In the genomic region with DNA sequence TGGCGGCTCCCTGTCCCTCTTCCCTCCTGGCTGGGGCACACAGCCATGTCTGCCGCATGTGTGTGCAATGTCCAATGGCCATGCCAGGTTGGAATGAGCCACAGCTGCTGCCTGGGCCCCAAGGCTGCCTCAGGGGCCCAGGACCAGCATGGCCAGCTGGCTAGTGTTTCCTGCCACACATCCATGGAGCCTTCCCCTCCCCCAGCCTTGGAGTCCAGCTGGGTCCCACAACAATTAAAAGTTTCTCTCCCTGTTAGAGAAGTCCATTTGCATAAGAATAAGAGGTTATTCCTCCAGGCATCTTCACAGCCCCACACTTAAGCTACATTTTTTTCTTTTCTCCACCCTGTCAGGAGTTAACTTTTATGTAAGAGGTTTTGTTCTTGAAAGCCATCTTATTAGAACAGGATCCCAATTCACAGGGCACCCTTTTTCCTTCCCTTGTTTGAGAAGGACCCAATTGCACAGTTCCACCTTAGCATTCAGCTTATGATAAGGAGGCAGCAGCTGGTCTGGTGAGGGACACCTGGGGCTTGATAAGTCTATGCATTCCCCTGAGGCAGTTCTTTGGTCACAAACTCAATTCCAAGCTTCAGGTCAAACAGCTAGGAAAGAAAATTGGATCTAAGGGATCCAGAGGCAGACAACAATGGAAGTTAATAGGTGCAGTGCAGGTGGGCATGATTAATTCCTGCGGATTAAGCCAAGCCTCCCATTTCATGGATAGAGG, we compare ENCODE assay signal across 31 cellular contexts.
DNase-seq lines count a peak whose midpoint lies in the region; ATAC-seq, FAIRE-seq and TF ChIP-seq lines count a peak whose summit lies in the region.
"Had no signal": no experiment of that assay in that cellular context is flagged by ENCODE, and none has a peak within 500 bp of the region (broad histone marks: within the 10 kb centered on the region; RNA-seq: fewer than 3 reads in every experiment).

No MANE protein-coding gene starts in this region.

- TF ChIP-seq CTCF in glutamatergic neuron (IDR thresholded peaks at IDR 0.05; ENCODE audit: partially characterized antibody, unreplicated experiment) (no peak), kidney (IDR thresholded peaks at IDR 0.05; ENCODE audit: borderline replicate concordance, extremely low read depth, insufficient read depth) (no peak)

- no peak for FAIRE-seq in kidney (lab: Jason Lieb, UNC)
- FAIRE-seq: A549, astrocyte had no signal

- H3K9ac ChIP-seq in NT2/D1 (ENCODE audit: insufficient read length, low read depth) (no peak overlapping the region), kidney (ENCODE audit: low read length in 2 of 2) (no peak overlapping the region)
- H3K9ac ChIP-seq: GM23248 had no signal

- peak overlapping the region; percentile 8 for H3K27ac Mint-ChIP-seq in glutamatergic neuron (ENCODE audit: unreplicated experiment)
- H3K27ac Mint-ChIP-seq: activated CD8-positive, alpha-beta memory T cell treated with anti-CD3 and anti-CD28 coated beads, Interleukin-2, amount 10 ng/mL, durations not matched to agents 7 days and 5 days; activated naive CD8-positive, alpha-beta T cell treated with anti-CD3 and anti-CD28 coated beads, Interleukin-2, amount 10 ng/mL, durations not matched to agents 7 days and 5 days; CD4-positive, CD25-positive, alpha-beta regulatory T cell; memory B cell had no signal

- no peaks in the 10 kb centered on the region for H3K9me3 Mint-ChIP-seq in glutamatergic neuron (ENCODE audit: unreplicated experiment)
- H3K9me3 Mint-ChIP-seq: activated naive CD8-positive, alpha-beta T cell treated with anti-CD3 and anti-CD28 coated beads, Interleukin-2, amount 10 ng/mL, durations not matched to agents 7 days and 5 days; activated T-cell treated with anti-CD3 and anti-CD28 coated beads, Interleukin-2, amount 50 U/mL, for 4 hours had no signal

- H3K27me3 ChIP-seq in H7 (ENCODE audit: control insufficient read depth, insufficient read depth, low read length) (no peaks in the 10 kb centered on the region), NT2/D1 (ENCODE audit: insufficient read depth, insufficient read length) (no peaks in the 10 kb centered on the region)
- H3K27me3 ChIP-seq: colonic mucosa, thyroid gland had no signal

- H3K27ac ChIP-seq in kidney (ENCODE audit: low read depth in 2 of 2, low read length in 2 of 2) = no peak overlapping the region
- H3K27ac ChIP-seq: A549, colonic mucosa, GM23248, HL-60, SK-N-MC, thyroid gland had no signal

- H3K36me3 Mint-ChIP-seq in glutamatergic neuron (ENCODE audit: unreplicated experiment) = no peaks in the 10 kb centered on the region
- H3K36me3 Mint-ChIP-seq: activated CD8-positive, alpha-beta memory T cell treated with anti-CD3 and anti-CD28 coated beads, Interleukin-2, amount 10 ng/mL, durations not matched to agents 7 days and 5 days; activated naive CD8-positive, alpha-beta T cell treated with anti-CD3 and anti-CD28 coated beads, Interleukin-2, amount 10 ng/mL, durations not matched to agents 7 days and 5 days; CD4-positive, CD25-positive, alpha-beta regulatory T cell; memory B cell had no signal

- peaks cover 13% of the 10 kb centered on the region for H3K4me1 Mint-ChIP-seq in glutamatergic neuron (ENCODE audit: low read depth, unreplicated experiment)
- H3K4me1 Mint-ChIP-seq: activated CD8-positive, alpha-beta memory T cell treated with anti-CD3 and anti-CD28 coated beads, Interleukin-2, amount 10 ng/mL, durations not matched to agents 7 days and 5 days; activated naive CD8-positive, alpha-beta T cell treated with anti-CD3 and anti-CD28 coated beads, Interleukin-2, amount 10 ng/mL, durations not matched to agents 7 days and 5 days; memory B cell had no signal

- intact Hi-C loops in kidney (cut with DNase I) = no loop called here
- intact Hi-C loops in sciatic nerve (cut with DNase I) = no loop called here

- H3K36me3 ChIP-seq in H7 (replicated peaks; ENCODE audit: control insufficient read depth, insufficient read depth, low read length) (peaks cover 4% of the 10 kb centered on the region), NT2/D1 (ENCODE audit: insufficient read depth, insufficient read length, low read length) (no peaks in the 10 kb centered on the region), kidney (ENCODE audit: control insufficient read depth in 1 of 2, insufficient read depth in 2 of 2, low read length in 2 of 2) (no peaks in the 10 kb centered on the region)
- H3K36me3 ChIP-seq: colonic mucosa, thyroid gland had no signal

- no peaks in the 10 kb centered on the region for H3K27me3 Mint-ChIP-seq in glutamatergic neuron (ENCODE audit: unreplicated experiment)
- H3K27me3 Mint-ChIP-seq: activated CD8-positive, alpha-beta memory T cell treated with anti-CD3 and anti-CD28 coated beads, Interleukin-2, amount 10 ng/mL, durations not matched to agents 7 days and 5 days; activated naive CD8-positive, alpha-beta T cell treated with anti-CD3 and anti-CD28 coated beads, Interleukin-2, amount 10 ng/mL, durations not matched to agents 7 days and 5 days had no signal

- peak overlapping the region; percentile 2; the same call in 1 of the 2 replicates for H3K4me3 ChIP-seq in H7 (ENCODE audit: insufficient read depth, low read depth, low read length)
- H3K4me3 ChIP-seq in NT2/D1 (ENCODE audit: insufficient read length, low read depth) = no peak overlapping the region
- H3K4me3 ChIP-seq in kidney (ENCODE audit: low read length in 2 of 2) = no peak overlapping the region
- H3K4me3 ChIP-seq: A549, colonic mucosa, GM23248, SK-N-MC, thyroid gland had no signal

- ATAC-seq in sciatic nerve = no peak
- ATAC-seq: A549; activated CD8-positive, alpha-beta memory T cell treated with anti-CD3 and anti-CD28 coated beads, Interleukin-2, amount 10 ng/mL, durations not matched to agents 7 days and 5 days; activated T-cell treated with anti-CD3 and anti-CD28 coated beads, Interleukin-2, amount 50 U/mL, for 4 hours; left lobe of liver; right cardiac atrium had no signal

- H3K9me3 ChIP-seq in NT2/D1 (ENCODE audit: insufficient read depth, low read length) (no peaks in the 10 kb centered on the region), kidney (ENCODE audit: control insufficient read depth in 1 of 2, low read length in 2 of 2) (no peaks in the 10 kb centered on the region)
- H3K9me3 ChIP-seq: A549, colonic mucosa, thyroid gland had no signal

- no peak overlapping the region for H3K4me3 Mint-ChIP-seq in glutamatergic neuron (ENCODE audit: unreplicated experiment)
- H3K4me3 Mint-ChIP-seq: activated CD8-positive, alpha-beta memory T cell treated with anti-CD3 and anti-CD28 coated beads, Interleukin-2, amount 10 ng/mL, durations not matched to agents 7 days and 5 days; activated naive CD8-positive, alpha-beta T cell treated with anti-CD3 and anti-CD28 coated beads, Interleukin-2, amount 10 ng/mL, durations not matched to agents 7 days and 5 days; activated T-cell treated with anti-CD3 and anti-CD28 coated beads, Interleukin-2, amount 50 U/mL, for 4 hours; CD4-positive, CD25-positive, alpha-beta regulatory T cell; memory B cell had no signal

- H3K4me1 ChIP-seq in NT2/D1 (ENCODE audit: insufficient read depth, insufficient read length) (no peaks in the 10 kb centered on the region), kidney (ENCODE audit: control insufficient read depth in 1 of 2, insufficient read depth in 1 of 2, low read depth in 1 of 2, low read length in 2 of 2) (no peaks in the 10 kb centered on the region)
- H3K4me1 ChIP-seq: A549, colonic mucosa, thyroid gland had no signal

- DNase-seq in H7 (peak; percentile 66), NT2/D1 (ENCODE audit: low read depth, low spot score) (peak; percentile 49), glutamatergic neuron (peak; percentile 20), kidney (peak; percentile 48), sciatic nerve (ENCODE audit: low spot score) (no peak), NOMO-1 (lab: John Stamatoyannopoulos, UW; ENCODE audit: unreplicated experiment in 2 of 2) (no peak), occipital lobe (lab: John Stamatoyannopoulos, UW) (no peak)
- no peak for DNase-seq in NK-92 treated with Interleukin-12 subunit alpha and Interleukin-12 subunit beta, amount 100 ng/mL, for 24 hours (lab: John Stamatoyannopoulos, UW)
- DNase-seq: activated CD8-positive, alpha-beta memory T cell treated with anti-CD3 and anti-CD28 coated beads, Interleukin-2, amount 10 ng/mL, durations not matched to agents 7 days and 5 days; activated gamma-delta T cell treated with Interleukin-2 at 50 U/mL for 16 hours; activated naive CD8-positive, alpha-beta T cell treated with anti-CD3 and anti-CD28 coated beads, Interleukin-2, amount 10 ng/mL, durations not matched to agents 7 days and 5 days; activated T-cell treated with anti-CD3 and anti-CD28 coated beads, Interleukin-2, amount 50 U/mL, for 4 hours; AML-193; Calu3; CD4-positive, CD25-positive, alpha-beta regulatory T cell; colonic mucosa; DMS79; effector memory CD4-positive, alpha-beta T cell; GF-D8; GM23248; MV-4-11; NCI-H146; NCI-H748 treated with DMSO at 0.1 percent for 48 hours; right cardiac atrium; thyroid gland had no signal

Comparison
In these comparisons a context has a peak if more than half of its experiments do, and no peak if none do; other contexts are left out.
1. DNase-seq: peak in H7 (single experiment), NT2/D1 (single experiment), glutamatergic neuron (single experiment) and kidney (single experiment); none in NK-92 treated with Interleukin-12 subunit alpha and Interleukin-12 subunit beta, amount 100 ng/mL, for 24 hours (single experiment), sciatic nerve (single experiment), NOMO-1 (0 of 2) and occipital lobe (single experiment).